9 cellular contexts compared by ENCODE assay signal in the genomic region with DNA sequence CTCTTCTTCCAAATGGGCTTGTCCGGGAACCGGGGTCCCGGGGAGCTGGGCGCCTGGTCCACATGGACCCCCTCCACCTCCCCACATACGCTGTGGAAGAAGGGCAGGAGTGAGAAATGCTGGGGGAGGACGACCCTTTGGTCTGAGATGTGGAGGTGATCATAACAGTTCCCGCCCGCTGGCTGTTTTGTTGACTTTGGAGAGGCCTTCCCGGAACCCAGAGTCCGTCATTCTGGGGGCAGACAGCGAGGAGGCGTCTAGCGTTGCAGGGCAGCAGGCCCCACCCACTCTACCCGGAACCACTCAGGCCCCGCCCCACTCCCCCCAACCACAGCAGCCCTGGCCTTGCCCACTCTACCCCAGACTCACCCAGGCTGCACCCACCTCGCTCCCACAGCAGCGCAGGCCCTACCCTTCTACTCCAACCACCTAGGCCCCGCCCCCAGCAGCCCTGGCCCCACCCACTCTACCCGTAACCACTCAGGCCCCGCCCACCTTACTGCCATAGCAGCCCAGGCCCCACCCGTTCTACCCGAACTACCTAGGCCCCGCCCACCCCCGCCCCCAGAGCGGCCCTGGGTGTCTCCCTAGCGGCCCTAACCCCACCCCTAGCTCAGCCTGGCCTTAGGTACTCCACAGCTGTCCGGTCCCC. TPM values are rescaled to one million over a fixed set of nuclear protein-coding genes. Genes with fewer than 3 reads are reported as not detected.
DNase-seq lines count a peak whose midpoint lies in the region; ATAC-seq, FAIRE-seq and TF ChIP-seq lines count a peak whose summit lies in the region.
"Had no signal": no experiment of that assay in that cellular context is flagged by ENCODE, and none has a peak within 500 bp of the region (broad histone marks: within the 10 kb centered on the region; RNA-seq: fewer than 3 reads in every experiment).

No MANE protein-coding gene starts in this region.

- FAIRE-seq in GM12878 (lab: Jason Lieb, UNC) = no peak

- H3K9me3 ChIP-seq in heart right ventricle = no peaks in the 10 kb centered on the region
- H3K9me3 ChIP-seq in GM12878 (replicated peaks; ENCODE audit: control insufficient read depth, insufficient read depth, low read length) = no peaks in the 10 kb centered on the region

- H4K20me1 ChIP-seq in GM12878 (ENCODE audit: control insufficient read depth, insufficient read depth) = no peaks in the 10 kb centered on the region

- DNase-seq in heart right ventricle (no peak), cardiac septum (ENCODE audit: low spot score) (no peak), GM12878 (ENCODE audit: low read depth, low spot score) (no peak), mucosa of gallbladder (ENCODE audit: low spot score) (peak; percentile 94), HK-2 (ENCODE audit: unreplicated experiment) (no peak), COR-L47 (lab: John Stamatoyannopoulos, UW) (no peak)

- H3K4me2 ChIP-seq in GM12878 (ENCODE audit: control insufficient read depth, insufficient read depth) = no peak overlapping the region

- H3K4me3 ChIP-seq in heart right ventricle (no peak overlapping the region), GM12878 (no peak overlapping the region)

- H3K9ac ChIP-seq in GM12878 (ENCODE audit: control insufficient read depth, insufficient read depth, low read length) = no peak overlapping the region

- TF ChIP-seq POLR2A in GM12878 (IDR thresholded peaks at IDR 0.05; ENCODE audit: low read depth, low read length) = no peak

- TF ChIP-seq CTCF in heart right ventricle (IDR thresholded peaks at IDR 0.05) = no peak
- TF ChIP-seq CTCF in GM12878 (IDR thresholded peaks at IDR 0.05 in 2 of 3, conservative IDR thresholded peaks at IDR 0.05 in 1 of 3; ENCODE audit: control insufficient read depth in 2 of 3, extremely low read depth in 1 of 3, insufficient read depth in 1 of 3, low read depth in 3 of 3, low read length in 3 of 3) = no peak

- intact Hi-C loops in heart right ventricle (cut with DNase I) (loop anchor here in 5 of 10 donors (1.0 to 10.0 kb wide), 6 partner anchors 29 to 665 kb away; partner anchors contain the start of genes ALKBH7 (in 1 of the 5), PSPN (in 1 of the 5) and ZNF557 (in 1 of the 5)), cardiac septum (cut with DNase I) (no loop called here), GM12878 (cut with micrococcal nuclease; ENCODE audit: unreplicated experiment) (no loop called here)

- POLR2A ChIA-PET in GM12878 (lab: Charles Lee) = no interaction called here

- BruUV-seq in GM12878 (replicated peaks; lab: Mats Ljungman, UMichigan) = no TSS peak

- SMC1A ChIA-PET in GM12878 (lab: Charles Lee; ENCODE audit: uncharacterized antibody, unreplicated experiment) = interaction anchor here (1.7 kb wide), 1 partner anchor 91 kb away, joined by 4 read pairs; no protein-coding TSS in a partner anchor

- H3K36me3 ChIP-seq in heart right ventricle (peaks cover 0 to 43% (median 9%) of the 10 kb centered on the region in 9 donors), GM12878 (ENCODE audit: control insufficient read depth in 2 of 2, insufficient read depth in 2 of 2, low read length in 1 of 2) (no peaks in the 10 kb centered on the region; a peak in 2 of 4 replicates)

- no peak overlapping the region for H2AFZ ChIP-seq in GM12878 (ENCODE audit: control insufficient read depth, low read depth, low read length)

- 71 to 81% methylated on average over 21 to 27 of the region's 27 CpGs for WGBS in heart right ventricle, 2 donors
- 91% methylated on average over 21 of the region's 27 CpGs for WGBS in GM12878 (ENCODE audit: insufficient coverage, insufficient replicate concordance, low lambda C conversion rate, missing lambda C conversion rate)

- ATAC-seq in heart right ventricle = peak in 6 of 8 donors; percentile 26 to 48 (median 32)
- peak; percentile 63 for ATAC-seq in GM12878
- ATAC-seq in HG03432 (IDR thresholded peaks at IDR 0.05; ENCODE audit: unreplicated experiment) = no peak
- ATAC-seq in GM19463 (IDR thresholded peaks at IDR 0.05; ENCODE audit: unreplicated experiment) = no peak

- CTCF ChIA-PET in GM12878 (lab: Yijun Ruan, JAX) = interaction anchor here (2.9 kb wide), 1 partner anchor 7 kb away, joined by 14 read pairs; the partner anchor contains the start of gene GPR108

- in situ Hi-C loops in GM12878 (cut with MboI) = no loop called here

- TF ChIP-seq RAD21 in GM12878 (IDR thresholded peaks at IDR 0.05; ENCODE audit: insufficient read depth, low read depth, low read length) = no peak

- RAD21 ChIA-PET in GM12878 (lab: Charles Lee; ENCODE audit: unreplicated experiment) = no interaction called here

- TF ChIP-seq EP300 in GM12878 (IDR thresholded peaks at IDR 0.05; ENCODE audit: borderline replicate concordance in 1 of 2, control insufficient read depth in 1 of 2, low read depth in 2 of 2, low read length in 2 of 2) = no peak

- peaks cover 2% of the 10 kb centered on the region for H3K79me2 ChIP-seq in GM12878 (ENCODE audit: control insufficient read depth, insufficient read depth, low read length)

- H3K27ac ChIP-seq in heart right ventricle (no peak overlapping the region), GM12878 (ENCODE audit: control insufficient read depth, insufficient read depth) (no peak overlapping the region)

- H3K27me3 ChIP-seq in heart right ventricle (peaks cover 0 to 11% (median 0%) of the 10 kb centered on the region in 7 donors), GM12878 (replicated peaks in 1 of 2; ENCODE audit: control insufficient read depth in 2 of 2, insufficient read depth in 2 of 2, low read length in 1 of 2) (no peaks in the 10 kb centered on the region)

- peaks cover 0 to 24% (median 0%) of the 10 kb centered on the region in 9 donors for H3K4me1 ChIP-seq in heart right ventricle
- peaks cover 13% of the 10 kb centered on the region for H3K4me1 ChIP-seq in GM12878 (ENCODE audit: control insufficient read depth, insufficient read depth, low read length)

RNA-seq across cellular contexts. Expression of gene GPR108, which starts 7.1 kb away (rescaled TPM):
- total RNA-seq in heart right ventricle (10 to 100 TPM; 20.4 to 33.6 (median 21.5) TPM), cardiac septum (22.5 TPM), GM12878 (2014; rRNA removed) (63.1 and 67.7 TPM in 2 replicates), GM12878 (2014; rRNA removed; fragmentation: Illumina TruSeq; extraction: Trizol) (42.7 and 43.8 TPM in 2 replicates), GM12878 (2021) (64.7 and 71.0 TPM in 2 replicates), mucosa of gallbladder (137 TPM)
- polyA plus RNA-seq in heart right ventricle (10 to 100 TPM; 43.1 to 62.0 TPM), GM12878 (2011; rRNA removed) (33.6 and 56.2 TPM in 2 replicates), GM12878 (2014; fragmentation: Illumina TruSeq; extraction: Trizol) (28.9 and 56.1 TPM in 2 replicates), GM12878 (2014; fragmentation: Nextera tagmentation; extraction: Ambion mirVana) (10 to 100 TPM in 1 of 2 experiments, 1 to 10 TPM in 1; 4.4 to 17.6 TPM), GM12878 (2014; rRNA removed) (81.1 and 87.2 TPM in 2 replicates), GM12878 (2016; fragmentation: Nextera tagmentation; extraction: Ambion mirVana) (10 to 100 TPM; 57.9 to 63.1 TPM)
- total RNA-seq in GM12878 (2013; cell fraction: nucleolus; rRNA removed) = 37.2 and 42.9 TPM in 2 replicates
- 17.1 TPM for polyA plus RNA-seq in GM12878 (2011; ENCODE audit: low read depth)
- 81.3 and 87.6 TPM in 2 replicates for polyA plus RNA-seq in GM12878 (2011; cell fraction: cytosol; rRNA removed)
- 178 and 218 TPM in 2 replicates for polyA plus RNA-seq in GM12878 (2011; cell fraction: nucleus; rRNA removed)
- polyA plus RNA-seq in GM12878 (2012) = 53.1 and 59.7 TPM in 2 replicates
- polyA minus RNA-seq in GM12878 (2011; rRNA and poly(A)+ RNA removed) = 74.5 TPM in 2 replicates
- 17.3 and 27.0 TPM in 2 replicates for polyA minus RNA-seq in GM12878 (2011; cell fraction: cytosol; rRNA and poly(A)+ RNA removed)
- polyA minus RNA-seq in GM12878 (2011; cell fraction: nucleus; rRNA and poly(A)+ RNA removed) = 32.6 and 40.9 TPM in 2 replicates

RNA-seq across cellular contexts. Expression of gene TRIP10, which starts 9.2 kb away (rescaled TPM):
- 100 to 1,000 TPM in 1 of 10 donors, 10 to 100 TPM in 9; 60.6 to 152 (median 73.5) TPM for total RNA-seq in heart right ventricle
- 100 to 1,000 TPM in 1 of 2 donors, 10 to 100 TPM in 1; 93.7 to 314 TPM for polyA plus RNA-seq in heart right ventricle
- total RNA-seq in cardiac septum = 86.1 TPM
- 35.0 and 37.1 TPM in 2 replicates for total RNA-seq in GM12878 (2013; cell fraction: nucleolus; rRNA removed)
- total RNA-seq in GM12878 (2014; rRNA removed) = 34.6 and 39.5 TPM in 2 replicates
- 28.1 and 28.5 TPM in 2 replicates for total RNA-seq in GM12878 (2014; rRNA removed; fragmentation: Illumina TruSeq; extraction: Trizol)
- total RNA-seq in GM12878 (2021) = 48.6 and 52.7 TPM in 2 replicates
- 18.9 TPM for polyA plus RNA-seq in GM12878 (2011; ENCODE audit: low read depth)
- 30.1 and 44.0 TPM in 2 replicates for polyA plus RNA-seq in GM12878 (2011; rRNA removed)
- 35.9 and 44.6 TPM in 2 replicates for polyA plus RNA-seq in GM12878 (2011; cell fraction: cytosol; rRNA removed)
- polyA plus RNA-seq in GM12878 (2011; cell fraction: nucleus; rRNA removed) = 86.8 and 103 TPM in 2 replicates
- polyA plus RNA-seq in GM12878 (2012) = 42.0 and 53.2 TPM in 2 replicates
- polyA plus RNA-seq in GM12878 (2014; fragmentation: Illumina TruSeq; extraction: Trizol) = 34.7 and 38.5 TPM in 2 replicates
- polyA plus RNA-seq in GM12878 (2014; fragmentation: Nextera tagmentation; extraction: Ambion mirVana) = 1 to 10 TPM in 1 of 2 experiments, under 1 TPM in 1; 0.79 to 2.2 TPM
- polyA plus RNA-seq in GM12878 (2014; rRNA removed) = 54.5 and 56.3 TPM in 2 replicates
- 10 to 100 TPM; 26.6 to 30.4 TPM for polyA plus RNA-seq in GM12878 (2016; fragmentation: Nextera tagmentation; extraction: Ambion mirVana)
- 18.0 and 29.1 TPM in 2 replicates for polyA minus RNA-seq in GM12878 (2011; rRNA and poly(A)+ RNA removed)
- 17.6 and 19.0 TPM in 2 replicates for polyA minus RNA-seq in GM12878 (2011; cell fraction: cytosol; rRNA and poly(A)+ RNA removed)
- 16.3 and 21.9 TPM in 2 replicates for polyA minus RNA-seq in GM12878 (2011; cell fraction: nucleus; rRNA and poly(A)+ RNA removed)
- 68.9 TPM for total RNA-seq in mucosa of gallbladder

RNA-seq across cellular contexts. Expression of gene C3, which starts 9.8 kb away (rescaled TPM):
- total RNA-seq in heart right ventricle = 100 to 1,000 TPM in 5 of 10 donors, 10 to 100 TPM in 5; 23.0 to 438 (median 111) TPM
- 100 to 1,000 TPM; 275 to 475 TPM for polyA plus RNA-seq in heart right ventricle
- total RNA-seq in cardiac septum = 50.6 TPM
- 3.1 and 4.3 TPM in 2 replicates for total RNA-seq in GM12878 (2013; cell fraction: nucleolus; rRNA removed)
- total RNA-seq in GM12878 (2014; rRNA removed) = 0.28 and 1.6 TPM in 2 replicates
- 0.54 and 1.1 TPM in 2 replicates for total RNA-seq in GM12878 (2014; rRNA removed; fragmentation: Illumina TruSeq; extraction: Trizol)
- total RNA-seq in GM12878 (2021) = 5.9 and 6.7 TPM in 2 replicates
- polyA plus RNA-seq in GM12878 (2011; ENCODE audit: low read depth) = not detected
- 1.1 and 1.9 TPM in 2 replicates for polyA plus RNA-seq in GM12878 (2011; rRNA removed)
- 1.5 and 1.9 TPM in 2 replicates for polyA plus RNA-seq in GM12878 (2011; cell fraction: cytosol; rRNA removed)
- 1.9 and 2.6 TPM in 2 replicates for polyA plus RNA-seq in GM12878 (2011; cell fraction: nucleus; rRNA removed)
- 0.30 and 0.48 TPM in 2 replicates for polyA plus RNA-seq in GM12878 (2012)
- polyA plus RNA-seq in GM12878 (2014; fragmentation: Illumina TruSeq; extraction: Trizol) = 0.79 and 3.0 TPM in 2 replicates
- polyA plus RNA-seq in GM12878 (2014; fragmentation: Nextera tagmentation; extraction: Ambion mirVana) = 1 to 10 TPM in 1 of 2 experiments, under 1 TPM in 1; 0.64 to 2.7 TPM
- polyA plus RNA-seq in GM12878 (2014; rRNA removed) = 0.95 and 2.2 TPM in 2 replicates
- under 1 TPM; 0.20 to 0.25 TPM for polyA plus RNA-seq in GM12878 (2016; fragmentation: Nextera tagmentation; extraction: Ambion mirVana)
- polyA minus RNA-seq in GM12878 (2011; rRNA and poly(A)+ RNA removed) = 2.0 and 2.3 TPM in 2 replicates
- 48.6 and 52.2 TPM in 2 replicates for polyA minus RNA-seq in GM12878 (2011; cell fraction: cytosol; rRNA and poly(A)+ RNA removed)
- 4.1 and 16.8 TPM in 2 replicates for polyA minus RNA-seq in GM12878 (2011; cell fraction: nucleus; rRNA and poly(A)+ RNA removed)
- total RNA-seq in mucosa of gallbladder = 486 TPM

RNA-seq across cellular contexts. Expression of gene SH2D3A, which starts 37.0 kb away (rescaled TPM):
- total RNA-seq in heart right ventricle (under 1 TPM in 5 of 10 donors, not detected in 5; 0.16 to 0.79 (median 0.36) TPM), cardiac septum (0.40 TPM), GM12878 (2014; rRNA removed) (16.8 and 20.6 TPM in 2 replicates), GM12878 (2014; rRNA removed; fragmentation: Illumina TruSeq; extraction: Trizol) (6.0 and 8.7 TPM in 2 replicates), GM12878 (2021) (18.8 and 20.6 TPM in 2 replicates), mucosa of gallbladder (28.2 TPM)
- polyA plus RNA-seq in heart right ventricle (under 1 TPM; 0.17 to 0.37 TPM), GM12878 (2011; rRNA removed) (4.9 and 6.6 TPM in 2 replicates), GM12878 (2014; fragmentation: Illumina TruSeq; extraction: Trizol) (3.4 and 7.7 TPM in 2 replicates), GM12878 (2014; fragmentation: Nextera tagmentation; extraction: Ambion mirVana) (1 to 10 TPM in 1 of 2 experiments, under 1 TPM in 1; 0.77 to 1.4 TPM), GM12878 (2014; rRNA removed) (24.4 and 24.7 TPM in 2 replicates), GM12878 (2016; fragmentation: Nextera tagmentation; extraction: Ambion mirVana) (10 to 100 TPM; 10.3 to 12.9 TPM)
- total RNA-seq in GM12878 (2013; cell fraction: nucleolus; rRNA removed) = 22.3 and 28.0 TPM in 2 replicates
- polyA plus RNA-seq in GM12878 (2011; ENCODE audit: low read depth) = 3.4 TPM
- 9.7 and 13.5 TPM in 2 replicates for polyA plus RNA-seq in GM12878 (2011; cell fraction: cytosol; rRNA removed)
- polyA plus RNA-seq in GM12878 (2011; cell fraction: nucleus; rRNA removed) = 23.6 and 26.4 TPM in 2 replicates
- 9.2 and 9.4 TPM in 2 replicates for polyA plus RNA-seq in GM12878 (2012)
- 5.2 and 14.0 TPM in 2 replicates for polyA minus RNA-seq in GM12878 (2011; rRNA and poly(A)+ RNA removed)
- 2.8 and 4.4 TPM in 2 replicates for polyA minus RNA-seq in GM12878 (2011; cell fraction: cytosol; rRNA and poly(A)+ RNA removed)
- polyA minus RNA-seq in GM12878 (2011; cell fraction: nucleus; rRNA and poly(A)+ RNA removed) = 12.5 and 12.8 TPM in 2 replicates
- total RNA-seq: neural crest cell had no signal

RNA-seq across cellular contexts. Expression of gene VAV1, which starts 42.2 kb away (rescaled TPM):
- total RNA-seq in heart right ventricle = 10 to 100 TPM in 1 of 10 donors, 1 to 10 TPM in 6, under 1 TPM in 3; 0.45 to 11.0 (median 1.4) TPM
- 1 to 10 TPM in 1 of 2 donors, under 1 TPM in 1; 0.70 to 1.3 TPM for polyA plus RNA-seq in heart right ventricle
- 1.5 TPM for total RNA-seq in cardiac septum
- 110 and 115 TPM in 2 replicates for total RNA-seq in GM12878 (2013; cell fraction: nucleolus; rRNA removed)
- total RNA-seq in GM12878 (2014; rRNA removed) = 46.4 and 50.7 TPM in 2 replicates
- 39.9 and 44.5 TPM in 2 replicates for total RNA-seq in GM12878 (2014; rRNA removed; fragmentation: Illumina TruSeq; extraction: Trizol)
- total RNA-seq in GM12878 (2021) = 65.4 and 76.8 TPM in 2 replicates
- polyA plus RNA-seq in GM12878 (2011; ENCODE audit: low read depth) = 25.3 TPM
- 21.9 and 36.9 TPM in 2 replicates for polyA plus RNA-seq in GM12878 (2011; rRNA removed)
- polyA plus RNA-seq in GM12878 (2011; cell fraction: cytosol; rRNA removed) = 34.2 and 36.5 TPM in 2 replicates
- polyA plus RNA-seq in GM12878 (2011; cell fraction: nucleus; rRNA removed) = 72.6 and 89.0 TPM in 2 replicates
- 40.7 and 41.8 TPM in 2 replicates for polyA plus RNA-seq in GM12878 (2012)
- polyA plus RNA-seq in GM12878 (2014; fragmentation: Illumina TruSeq; extraction: Trizol) = 31.2 and 47.2 TPM in 2 replicates
- polyA plus RNA-seq in GM12878 (2014; fragmentation: Nextera tagmentation; extraction: Ambion mirVana) = 1 to 10 TPM; 1.6 to 4.3 TPM
- polyA plus RNA-seq in GM12878 (2014; rRNA removed) = 48.5 and 52.7 TPM in 2 replicates
- polyA plus RNA-seq in GM12878 (2016; fragmentation: Nextera tagmentation; extraction: Ambion mirVana) = 10 to 100 TPM; 15.0 to 15.9 TPM
- 51.5 and 71.1 TPM in 2 replicates for polyA minus RNA-seq in GM12878 (2011; rRNA and poly(A)+ RNA removed)
- polyA minus RNA-seq in GM12878 (2011; cell fraction: cytosol; rRNA and poly(A)+ RNA removed) = 14.2 and 18.7 TPM in 2 replicates
- 61.3 and 87.1 TPM in 2 replicates for polyA minus RNA-seq in GM12878 (2011; cell fraction: nucleus; rRNA and poly(A)+ RNA removed)
- 12.7 TPM for total RNA-seq in mucosa of gallbladder
- total RNA-seq: neural crest cell had no signal

Comparison
In these comparisons a context has a peak if more than half of its experiments do, and no peak if none do; other contexts are left out.
1. ATAC-seq: peak in heart right ventricle (6 of 8) and GM12878 (single experiment); none in HG03432 (single experiment) and GM19463 (single experiment).